In genomic region chrX:55161581-55161980, GRCh38 we compare ENCODE assay signal across 8 cellular contexts. TPM values are rescaled to one million over a fixed set of nuclear protein-coding genes. Genes with fewer than 3 reads are reported as not detected.
DNase-seq lines count a peak whose midpoint lies in the region; ATAC-seq and TF ChIP-seq lines count a peak whose summit lies in the region.

No MANE protein-coding gene starts in this region.

- H3K4me1 ChIP-seq in cardiac muscle cell (ENCODE audit: low read depth) (no peaks in the 10 kb centered on the region), iPS DF 6.9 (ENCODE audit: control insufficient read depth, insufficient read depth, low read length) (no peaks in the 10 kb centered on the region)

- ATAC-seq in Right ventricle myocardium superior (ENCODE audit: poor library complexity) = no peak
- ATAC-seq in GM21447 (IDR thresholded peaks at IDR 0.05; ENCODE audit: unreplicated experiment) = no peak
- no peak for ATAC-seq in GM18870 (IDR thresholded peaks at IDR 0.05; ENCODE audit: unreplicated experiment)

- H3K4me3 ChIP-seq in cardiac muscle cell (peak overlapping the region; percentile 92), iPS DF 6.9 (ENCODE audit: low read length) (peak overlapping the region; percentile 81; the same call in 1 of the 2 replicates), skin epidermis (peak overlapping the region; percentile 44 to 50 (median 46))

- intact Hi-C loops in Right ventricle myocardium superior (cut with DNase I) = no loop called here
- intact Hi-C loops in activated T-helper 2 cell treated with anti-CD3 and anti-CD28 coated beads, Interferon-gamma antibody, Interleukin-2, Interleukin-4, amounts not matched to agents 10 μg/mL and 5 μg/mL and 100 μg/mL, durations not matched to agents 14 hours and 24 hours and 36 hours (cut with micrococcal nuclease) = loop anchor here (2.0 to 10.0 kb wide), 4 partner anchors 354 to 1117 kb away; partner anchors contain the start of genes MAGED2, PHF8 and RRAGB

- H3K4me1 Mint-ChIP-seq in activated T-helper 2 cell treated with anti-CD3 and anti-CD28 coated beads, Interferon-gamma antibody, Interleukin-2, Interleukin-4, amounts not matched to agents 10 μg/mL and 5 μg/mL and 100 μg/mL, durations not matched to agents 14 hours and 24 hours and 36 hours (ENCODE audit: low read depth) = peaks cover 14% of the 10 kb centered on the region

- peak in 1 of 2 donors; percentile 30 for DNase-seq in cardiac muscle cell (ENCODE audit: low read depth in 1 of 2, low spot score in 1 of 2)
- DNase-seq in Right ventricle myocardium superior = no peak
- no peak for DNase-seq in activated T-helper 2 cell treated with anti-CD3 and anti-CD28 coated beads, Interferon-gamma antibody, Interleukin-2, Interleukin-4, amounts not matched to agents 10 μg/mL and 5 μg/mL and 100 μg/mL, durations not matched to agents 14 hours and 24 hours and 36 hours (ENCODE audit: low spot score)
- no peak for DNase-seq in iPS DF 6.9 (ENCODE audit: low read depth, low spot score)
- no peak for DNase-seq in epidermal melanocyte (ENCODE audit: insufficient read length, low spot score)

- H3K36me3 ChIP-seq in cardiac muscle cell = no peaks in the 10 kb centered on the region
- no peaks in the 10 kb centered on the region for H3K36me3 ChIP-seq in iPS DF 6.9 (ENCODE audit: control insufficient read depth, insufficient read depth, low read length)

- H3K9me3 ChIP-seq in cardiac muscle cell (ENCODE audit: low read depth) (no peaks in the 10 kb centered on the region), iPS DF 6.9 (ENCODE audit: control insufficient read depth, insufficient read depth, low read length) (no peaks in the 10 kb centered on the region)

- H3K27ac ChIP-seq in cardiac muscle cell = peak overlapping the region; percentile 96
- H3K27ac ChIP-seq in iPS DF 6.9 (ENCODE audit: low read length) = no peak overlapping the region
- H3K27ac ChIP-seq in skin epidermis = peak overlapping the region in 20 of 21 experiments; percentile 68 to 94 (median 86)

- peak overlapping the region; percentile 82 for H3K4me3 Mint-ChIP-seq in activated T-helper 2 cell treated with anti-CD3 and anti-CD28 coated beads, Interferon-gamma antibody, Interleukin-2, Interleukin-4, amounts not matched to agents 10 μg/mL and 5 μg/mL and 100 μg/mL, durations not matched to agents 14 hours and 24 hours and 36 hours (ENCODE audit: low read depth)

- no peak for TF ChIP-seq CTCF in cardiac muscle cell (IDR thresholded peaks at IDR 0.05; ENCODE audit: low read depth, low read length)

- peak overlapping the region; percentile 90 for H3K27ac Mint-ChIP-seq in activated T-helper 2 cell treated with anti-CD3 and anti-CD28 coated beads, Interferon-gamma antibody, Interleukin-2, Interleukin-4, amounts not matched to agents 10 μg/mL and 5 μg/mL and 100 μg/mL, durations not matched to agents 14 hours and 24 hours and 36 hours

- no CpG with 5 or more reads among the region's 12 CpGs for WGBS in iPS DF 6.9 (ENCODE audit: insufficient coverage, insufficient read length)

- no peaks in the 10 kb centered on the region for H3K36me3 Mint-ChIP-seq in activated T-helper 2 cell treated with anti-CD3 and anti-CD28 coated beads, Interferon-gamma antibody, Interleukin-2, Interleukin-4, amounts not matched to agents 10 μg/mL and 5 μg/mL and 100 μg/mL, durations not matched to agents 14 hours and 24 hours and 36 hours (ENCODE audit: low read depth)

- peaks cover 13% of the 10 kb centered on the region for H3K27me3 Mint-ChIP-seq in activated T-helper 2 cell treated with anti-CD3 and anti-CD28 coated beads, Interferon-gamma antibody, Interleukin-2, Interleukin-4, amounts not matched to agents 10 μg/mL and 5 μg/mL and 100 μg/mL, durations not matched to agents 14 hours and 24 hours and 36 hours (ENCODE audit: low read depth)

- no peaks in the 10 kb centered on the region for H3K27me3 ChIP-seq in cardiac muscle cell
- H3K27me3 ChIP-seq in iPS DF 6.9 (ENCODE audit: control insufficient read depth, insufficient read depth, low read length) = no peaks in the 10 kb centered on the region

- no peaks in the 10 kb centered on the region for H3K9me3 Mint-ChIP-seq in activated T-helper 2 cell treated with anti-CD3 and anti-CD28 coated beads, Interferon-gamma antibody, Interleukin-2, Interleukin-4, amounts not matched to agents 10 μg/mL and 5 μg/mL and 100 μg/mL, durations not matched to agents 14 hours and 24 hours and 36 hours

RNA-seq across cellular contexts. Expression of gene PAGE5, which starts 58.6 kb away (rescaled TPM):
- total RNA-seq in cardiac muscle cell (not detected in 2 replicates), Right ventricle myocardium superior (not detected)
- not detected in 2 replicates for polyA plus RNA-seq in cardiac muscle cell
- total RNA-seq in activated T-helper 2 cell treated with anti-CD3 and anti-CD28 coated beads, Interferon-gamma antibody, Interleukin-2, Interleukin-4, amounts not matched to agents 10 μg/mL and 5 μg/mL and 100 μg/mL, durations not matched to agents 14 hours and 24 hours and 36 hours = not detected in 2 replicates
